22 cellular contexts compared by ENCODE assay signal in genomic region chr2:1746174-1747064, GRCh38. TPM values are rescaled to one million over a fixed set of nuclear protein-coding genes. Genes with fewer than 3 reads are reported as not detected.
A peak's percentile ranks its signal among the peaks of the same experiment; 100 is the strongest.
DNase-seq lines count a peak whose midpoint lies in the region; ATAC-seq, FAIRE-seq and TF ChIP-seq lines count a peak whose summit lies in the region.
"Had no signal": no experiment of that assay in that cellular context is flagged by ENCODE, and none has a peak within 500 bp of the region (broad histone marks: within the 10 kb centered on the region; RNA-seq: fewer than 3 reads in every experiment).

No MANE protein-coding gene starts in this region.

- peak overlapping the region; percentile 37 for H2AFZ ChIP-seq in IMR-90 (replicated peaks; ENCODE audit: low read length, poor library complexity)

- H2BK15ac ChIP-seq in IMR-90 (ENCODE audit: low read depth, low read length): no peak overlapping the region

- no peak overlapping the region for H3K56ac ChIP-seq in IMR-90 (ENCODE audit: extremely low read depth, insufficient read depth, low read length)

- H3K23ac ChIP-seq in IMR-90 (ENCODE audit: low read depth, low read length): peak overlapping the region; percentile 59; the same call in 1 of the 2 replicates

- BruUV-seq in IMR-90 (replicated peaks; lab: Mats Ljungman, UMichigan): no TSS peak

- H2BK120ac ChIP-seq in IMR-90 (ENCODE audit: low read depth, low read length): no peak overlapping the region

- peaks cover 25% of the 10 kb centered on the region for H3K4me1 Mint-ChIP-seq in osteocyte (ENCODE audit: unreplicated experiment)

- no peak overlapping the region for H3K4me2 ChIP-seq in IMR-90 (ENCODE audit: low read depth, low read length)

- FAIRE-seq in H54 (lab: Jason Lieb, UNC): no peak
- FAIRE-seq: small intestine had no signal

- no peak for ATAC-seq in IMR-90 (ENCODE audit: low read depth)
- ATAC-seq in lung (ENCODE audit: insufficient read depth, low FRiP score): no peak
- no peak for ATAC-seq in HG02798 (IDR thresholded peaks at IDR 0.05; ENCODE audit: poor library complexity, unreplicated experiment)
- ATAC-seq in HG03039 (IDR thresholded peaks at IDR 0.05; ENCODE audit: unreplicated experiment): no peak
- ATAC-seq: activated T-cell treated with anti-CD3 and anti-CD28 coated beads, Interleukin-2, amount 50 U/mL, for 72 hours had no signal

- H3K27ac Mint-ChIP-seq in osteocyte (ENCODE audit: unreplicated experiment): no peak overlapping the region
- H3K27ac Mint-ChIP-seq: activated T-cell treated with anti-CD3 and anti-CD28 coated beads, Interleukin-2, amount 50 U/mL, for 72 hours had no signal

- TF ChIP-seq RAD21 in IMR-90 (IDR thresholded peaks at IDR 0.05; ENCODE audit: low read length): no peak

- no peaks in the 10 kb centered on the region for H3K9me3 ChIP-seq in IMR-90 (ENCODE audit: control insufficient read depth, insufficient read depth, low read length)
- H3K9me3 ChIP-seq in lung (ENCODE audit: control insufficient read depth in 2 of 2, insufficient read depth in 1 of 2, low read length in 1 of 2): no peaks in the 10 kb centered on the region
- H3K9me3 ChIP-seq: thyroid gland had no signal

- no peak overlapping the region for H3K9ac ChIP-seq in IMR-90 (ENCODE audit: low read depth, low read length)

- H3K27me3 Mint-ChIP-seq in osteocyte (ENCODE audit: unreplicated experiment): no peaks in the 10 kb centered on the region

- H4K91ac ChIP-seq in IMR-90 (ENCODE audit: insufficient read depth, low read depth, low read length): no peak overlapping the region; the same call in 1 of the 2 replicates

- no peak overlapping the region for H3K18ac ChIP-seq in IMR-90 (ENCODE audit: low read depth, low read length)

- H3K4me3 ChIP-seq in IMR-90 (ENCODE audit: insufficient read depth, low read depth, low read length): no peak overlapping the region
- no peak overlapping the region for H3K4me3 ChIP-seq in lung
- H3K4me3 ChIP-seq: thyroid gland had no signal

- intact Hi-C loops in IMR-90 (cut with micrococcal nuclease): no loop called here

- peak overlapping the region; percentile 83; the same call in 1 of the 2 replicates for H2AK5ac ChIP-seq in IMR-90 (ENCODE audit: low read depth, low read length)

- H3K36me3 Mint-ChIP-seq in osteocyte (ENCODE audit: unreplicated experiment): no peaks in the 10 kb centered on the region

- peaks cover 22% of the 10 kb centered on the region for H3K4me1 ChIP-seq in IMR-90 (ENCODE audit: control insufficient read depth, insufficient read depth, low read length)
- H3K4me1 ChIP-seq in lung (ENCODE audit: control insufficient read depth in 2 of 2, insufficient read depth in 2 of 2, low read length in 2 of 2): peaks cover 0 to 7% of the 10 kb centered on the region in 2 donors

- dilution Hi-C loops in IMR-90 (cut with HindIII; ENCODE audit: low sequenced_read_pairs, unreplicated experiment): no loop called here

- H2BK20ac ChIP-seq in IMR-90 (ENCODE audit: low read depth, low read length): no peak overlapping the region

- CTCF ChIA-PET in IMR-90 (lab: Yijun Ruan, JAX): no interaction called here

- no peaks in the 10 kb centered on the region for H3K9me3 Mint-ChIP-seq in osteocyte (ENCODE audit: unreplicated experiment)
- H3K9me3 Mint-ChIP-seq: activated T-cell treated with anti-CD3 and anti-CD28 coated beads, Interleukin-2, amount 50 U/mL, for 72 hours had no signal

- no peaks in the 10 kb centered on the region for H3K27me3 ChIP-seq in IMR-90 (ENCODE audit: control insufficient read depth, insufficient read depth, low read length)
- H3K27me3 ChIP-seq in lung (ENCODE audit: control insufficient read depth, insufficient read depth): no peaks in the 10 kb centered on the region
- H3K27me3 ChIP-seq: thyroid gland had no signal

- no peak overlapping the region for H3K14ac ChIP-seq in IMR-90 (replicated peaks; ENCODE audit: low read depth, low read length)

- H3K27ac ChIP-seq in IMR-90 (ENCODE audit: insufficient read depth, low read length) (no peak overlapping the region), lung (ENCODE audit: low read depth in 1 of 2, low read length in 1 of 2) (no peak overlapping the region)
- H3K27ac ChIP-seq: SK-N-MC, thyroid gland had no signal

- TF ChIP-seq POLR2A in H54 (IDR thresholded peaks at IDR 0.05; ENCODE audit: low read depth, low read length) (0 out of 2 replicates have a peak, but pooled peaks have one; percentile 1), IMR-90 (IDR thresholded peaks at IDR 0.05; ENCODE audit: low read depth, low read length) (no peak; the same call in 1 of the 2 replicates)

- no peak overlapping the region for H4K5ac ChIP-seq in IMR-90 (ENCODE audit: low read depth, low read length)

- no peak for TF ChIP-seq CTCF in IMR-90 (conservative IDR thresholded peaks at IDR 0.05; ENCODE audit: low read depth, low read length)
- no peak for TF ChIP-seq CTCF in lung (IDR thresholded peaks at IDR 0.05; ENCODE audit: control extremely low read depth, extremely low read depth)
- TF ChIP-seq CTCF in osteocyte (IDR thresholded peaks at IDR 0.05): no peak

- peaks cover 27% of the 10 kb centered on the region for H3K9me1 ChIP-seq in IMR-90 (ENCODE audit: insufficient read depth, low read length)

- H2AK9ac ChIP-seq in IMR-90 (replicated peaks; ENCODE audit: low read depth, low read length, poor library complexity): peak overlapping the region; percentile 12

- 95% methylated on average over 8 of the region's 9 CpGs; no CpG with 5 or more reads in 1 of the 2 experiments for WGBS in IMR-90 (ENCODE audit: extremely low coverage in 2 of 2, insufficient read length in 1 of 2), 2 experiments
- 88 to 92% methylated on average over 9 of the region's 9 CpGs for WGBS in lung, 2 donors

- peaks cover 18% of the 10 kb centered on the region for H4K20me1 ChIP-seq in IMR-90 (ENCODE audit: insufficient read depth, low read length)

- peak overlapping the region; percentile 34 for H3K4me3 Mint-ChIP-seq in osteocyte (ENCODE audit: unreplicated experiment)

- POLR2A ChIA-PET in IMR-90 (lab: Charles Lee; ENCODE audit: unreplicated experiment): no interaction called here

- H3K79me1 ChIP-seq in IMR-90 (ENCODE audit: low read depth in 1 of 2, low read length in 2 of 2): peaks cover 9 to 53% of the 10 kb centered on the region in 2 experiments; a peak in 3 of 4 replicates

- no peak overlapping the region for H3K4ac ChIP-seq in IMR-90 (ENCODE audit: low read depth, low read length)

- no peak for DNase-seq in H54 (ENCODE audit: insufficient read length, low spot score)
- no peak for DNase-seq in IMR-90
- DNase-seq in lung (ENCODE audit: low spot score): peak; percentile 24
- no peak for DNase-seq in osteocyte (ENCODE audit: extremely low spot score, unreplicated experiment)
- no peak for DNase-seq in activated gamma-delta T cell (lab: John Stamatoyannopoulos, UW)
- no peak for DNase-seq in NCI-H2029 (lab: John Stamatoyannopoulos, UW)
- DNase-seq: activated CD4-positive, alpha-beta T cell treated with anti-CD3 and anti-CD28 coated beads, Interleukin-2, amount 50 U/mL, for 4 hours; activated naive CD4-positive, alpha-beta T cell treated with anti-CD3 and anti-CD28 coated beads, Interleukin-2, amount 50 U/mL, for 16 hours; activated T-cell treated with anti-CD3 and anti-CD28 coated beads, Interleukin-2, amount 50 U/mL, for 72 hours; effector memory CD4-positive, alpha-beta T cell; GF-D8; MV-4-11; NCI-H2171 treated with DMSO at 0.1 percent for 48 hours; NCI-H526 treated with DMSO at 0.1 percent for 48 hours; RPMI8226; small intestine; stimulated activated CD4-positive, alpha-beta T cell treated with anti-CD3 and anti-CD28 coated beads, Interleukin-2, amount 100 ng/mL, for 48 hours; stimulated activated naive CD4-positive, alpha-beta T cell treated with Interleukin-2 at 50 U/mL for 16 hours; thyroid gland had no signal

- in situ Hi-C loops in IMR-90 (cut with MboI; ENCODE audit: low sequenced_read_pairs): loop anchor here (5.0 kb wide), 1 partner anchor 69 kb away; no protein-coding TSS in a partner anchor

- no peak overlapping the region for H4K8ac ChIP-seq in IMR-90 (ENCODE audit: low read depth in 2 of 2, low read length in 2 of 2)

- peaks cover 5% of the 10 kb centered on the region for H3K36me3 ChIP-seq in IMR-90 (ENCODE audit: control insufficient read depth, insufficient read depth, low read length)
- no peaks in the 10 kb centered on the region for H3K36me3 ChIP-seq in lung (ENCODE audit: control insufficient read depth in 2 of 2, insufficient read depth in 2 of 2, low read length in 2 of 2)
- H3K36me3 ChIP-seq: thyroid gland had no signal

- H2BK5ac ChIP-seq in IMR-90 (ENCODE audit: low read depth, low read length, poor library complexity, severe bottlenecking): no peak overlapping the region

TF ChIP-seq in IMR-90, 13 proteins besides CTCF, POLR2A, EP300 and RAD21 (continues in another document):
- TF ChIP-seq SMC3 (IDR thresholded peaks at IDR 0.05; ENCODE audit: low read depth, low read length): no peak
- no peak for TF ChIP-seq BHLHE40 (IDR thresholded peaks at IDR 0.05; ENCODE audit: low read depth, low read length)
- no peak for TF ChIP-seq NFE2L2 (IDR thresholded peaks at IDR 0.05; ENCODE audit: low read depth, low read length)
- no peak for TF ChIP-seq RFX5 (IDR thresholded peaks at IDR 0.05; ENCODE audit: low read depth, low read length)
- no peak for TF ChIP-seq MXI1 (IDR thresholded peaks at IDR 0.05; ENCODE audit: borderline replicate concordance, low read depth, low read length)
- TF ChIP-seq, protein P1, sequence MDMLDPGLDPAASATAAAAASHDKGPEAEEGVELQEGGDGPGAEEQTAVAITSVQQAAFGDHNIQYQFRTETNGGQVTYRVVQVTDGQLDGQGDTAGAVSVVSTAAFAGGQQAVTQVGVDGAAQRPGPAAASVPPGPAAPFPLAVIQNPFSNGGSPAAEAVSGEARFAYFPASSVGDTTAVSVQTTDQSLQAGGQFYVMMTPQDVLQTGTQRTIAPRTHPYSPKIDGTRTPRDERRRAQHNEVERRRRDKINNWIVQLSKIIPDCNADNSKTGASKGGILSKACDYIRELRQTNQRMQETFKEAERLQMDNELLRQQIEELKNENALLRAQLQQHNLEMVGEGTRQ (IDR thresholded peaks at IDR 0.05; ENCODE audit: low read depth, low read length): no peak
- no peak for TF ChIP-seq CEBPB (IDR thresholded peaks at IDR 0.05; ENCODE audit: low read depth, low read length)
- no peak for TF ChIP-seq MAFK (IDR thresholded peaks at IDR 0.05; ENCODE audit: low read depth, low read length)
- TF ChIP-seq FOS (IDR thresholded peaks at IDR 0.05; ENCODE audit: low read depth, low read length): no peak
- TF ChIP-seq RCOR1 (IDR thresholded peaks at IDR 0.05; ENCODE audit: insufficient replicate concordance, low read length): no peak

RNA-seq across cellular contexts. Expression of gene PXDN, which starts 2.1 kb away (rescaled TPM):
- 148 and 153 TPM in 2 replicates for total RNA-seq in IMR-90 (2012; rRNA removed)
- polyA plus RNA-seq in IMR-90 (2012; rRNA removed): 268 and 332 TPM in 2 replicates
- 300 and 432 TPM in 2 replicates for polyA plus RNA-seq in IMR-90 (2012; cell fraction: cytosol; rRNA removed)
- 369 and 399 TPM in 2 replicates for polyA plus RNA-seq in IMR-90 (2012; cell fraction: nucleus; rRNA removed; ENCODE audit: low replicate concordance)
- total RNA-seq in lung: 100 to 1,000 TPM in 1 of 2 donors, 10 to 100 TPM in 1; 38.6 to 198 TPM
- 10 to 100 TPM; 10.6 to 51.7 TPM for polyA plus RNA-seq in lung
- 459 and 488 TPM in 2 replicates for total RNA-seq in osteocyte
